ENCODE assay signal across 8 cellular contexts in genomic region chr7:73668103-73668937, GRCh38. TPM values are rescaled to one million over a fixed set of nuclear protein-coding genes. Genes with fewer than 3 reads are reported as not detected.
A peak's percentile ranks its signal among the peaks of the same experiment; 100 is the strongest.
DNase-seq lines count a peak whose midpoint lies in the region; ATAC-seq, FAIRE-seq and TF ChIP-seq lines count a peak whose summit lies in the region.

No MANE protein-coding gene starts in this region.

- H3K27me3 ChIP-seq in adipocyte (replicated peaks; ENCODE audit: control insufficient read depth, insufficient read depth, low read length) = peaks cover 5% of the 10 kb centered on the region
- no peaks in the 10 kb centered on the region; a peak in 1 of 5 replicates for H3K27me3 ChIP-seq in HepG2 (ENCODE audit: control insufficient read depth in 1 of 2, insufficient read depth in 2 of 2, low read length in 2 of 2)

- TF ChIP-seq RAD21 in HepG2 (CRISPR knock-in tag; IDR thresholded peaks at IDR 0.05) = no peak

- H3K4me2 ChIP-seq in HepG2 (ENCODE audit: low read depth, low read length) = peak overlapping the region; percentile 92

- CTCF ChIA-PET in HepG2 (lab: Yijun Ruan, JAX; ENCODE audit: low intra/inter-chr PET ratio, low total read pairs) = interaction anchor here (0.7 to 2.0 kb wide), 2 partner anchors 21 to 61 kb away, joined by 3 to 12 read pairs; no protein-coding TSS in a partner anchor

- H3K4me3 Mint-ChIP-seq in T-helper 2 cell treated with Interferon-gamma antibody and Interleukin-4, amounts not matched to agents 5 μg/mL and 100 μg/mL, for 36 hours = peak overlapping the region; percentile 61
- H3K4me3 Mint-ChIP-seq in type B pancreatic cell = peak overlapping the region; percentile 94

- peaks cover 2% of the 10 kb centered on the region for H3K9me3 Mint-ChIP-seq in T-helper 2 cell treated with Interferon-gamma antibody and Interleukin-4, amounts not matched to agents 5 μg/mL and 100 μg/mL, for 36 hours
- peaks cover 1% of the 10 kb centered on the region for H3K9me3 Mint-ChIP-seq in type B pancreatic cell

- 3% methylated on average over 18 of the region's 54 CpGs for WGBS in HepG2 (ENCODE audit: low lambda C conversion rate)

- intact Hi-C loops in HepG2 (cut with micrococcal nuclease; ENCODE audit: unreplicated experiment) = loop anchor here (5.0 kb wide), 1 partner anchor 49 kb away; the partner anchor contains the start of gene STX1A

- in situ Hi-C loops in HepG2 (cut with HindIII; ENCODE audit: extremely low pct_ligation_motif_present, low pct_unique_long_range_greater_than_20kb) = loop anchor here (5.0 kb wide), 1 partner anchor 56 kb away; no protein-coding TSS in a partner anchor

- no TSS peak for BruUV-seq in HepG2 (replicated peaks; lab: Mats Ljungman, UMichigan)

- POLR2A ChIA-PET in HepG2 (lab: Yijun Ruan, JAX) = interaction anchor here (0.8 to 2.3 kb wide), 8 partner anchors 44 to 67 kb away, joined by 3 to 13 read pairs (median 4); partner anchors contain the start of gene MLXIPL

- H3K27ac Mint-ChIP-seq in T-helper 2 cell treated with Interferon-gamma antibody and Interleukin-4, amounts not matched to agents 5 μg/mL and 100 μg/mL, for 36 hours = peak overlapping the region; percentile 55
- H3K27ac Mint-ChIP-seq in type B pancreatic cell = peak overlapping the region; percentile 81

- no peak for DNase-seq in T-helper 2 cell treated with Interferon-gamma antibody and Interleukin-4, amounts not matched to agents 5 μg/mL and 100 μg/mL, for 36 hours (ENCODE audit: low spot score)
- no peak for DNase-seq in T-helper 2 cell
- peak; percentile 43 for DNase-seq in adipocyte (ENCODE audit: low read depth)
- no peak for DNase-seq in HepG2 (ENCODE audit: low spot score)
- DNase-seq in type B pancreatic cell (ENCODE audit: extremely low spot score, unreplicated experiment) = no peak
- DNase-seq in DMS114 treated with DMSO at 0.1 percent for 48 hours (lab: John Stamatoyannopoulos, UW; ENCODE audit: unreplicated experiment) = no peak

- H3K9me3 ChIP-seq in adipocyte (ENCODE audit: control insufficient read depth, low read length) (peaks cover 3% of the 10 kb centered on the region), HepG2 (ENCODE audit: low read length) (no peaks in the 10 kb centered on the region)

- peaks cover 6% of the 10 kb centered on the region for H3K4me1 Mint-ChIP-seq in T-helper 2 cell treated with Interferon-gamma antibody and Interleukin-4, amounts not matched to agents 5 μg/mL and 100 μg/mL, for 36 hours (ENCODE audit: low read depth)
- H3K4me1 Mint-ChIP-seq in type B pancreatic cell (ENCODE audit: unreplicated experiment) = peaks cover 24% of the 10 kb centered on the region

- H2AFZ ChIP-seq in HepG2 (ENCODE audit: low read length) = no peak overlapping the region

- ATAC-seq in HG03442 (IDR thresholded peaks at IDR 0.05; ENCODE audit: unreplicated experiment) = peak; percentile 16
- ATAC-seq in HepG2 = no peak
- no peak for ATAC-seq in HG02870 (IDR thresholded peaks at IDR 0.05; ENCODE audit: unreplicated experiment)

- H3K27ac ChIP-seq in HepG2 (ENCODE audit: extremely low read length, insufficient read depth, low read length) = no peak overlapping the region

- FAIRE-seq in HepG2 (lab: Jason Lieb, UNC) = no peak

- H3K36me3 ChIP-seq in adipocyte (ENCODE audit: control insufficient read depth, insufficient read depth, low read length, severe bottlenecking) (no peaks in the 10 kb centered on the region), HepG2 (replicated peaks in 1 of 2; ENCODE audit: control insufficient read depth in 1 of 2, insufficient read depth in 2 of 2, low read length in 2 of 2) (peaks cover 0 to 2% of the 10 kb centered on the region in 2 experiments; a peak in 1 of 5 replicates)

- TF ChIP-seq EP300 in HepG2 (IDR thresholded peaks at IDR 0.05; ENCODE audit: low read depth in 2 of 2, low read length in 2 of 2) (no peak), HepG2 (CRISPR knock-in tag; IDR thresholded peaks at IDR 0.05; ENCODE audit: borderline replicate concordance) (no peak)

- TF ChIP-seq POLR2A in HepG2 (IDR thresholded peaks at IDR 0.05; ENCODE audit: insufficient read depth in 1 of 2, low read depth in 2 of 2, low read length in 2 of 2) = no peak

- peak overlapping the region; percentile 83 for H3K4me3 ChIP-seq in adipocyte (ENCODE audit: low read length)
- H3K4me3 ChIP-seq in HepG2 (replicated peaks in 1 of 3; ENCODE audit: insufficient read depth in 1 of 3, low read depth in 2 of 3, low read length in 3 of 3) = peak overlapping the region; percentile 68 to 84 (median 77)

- no peaks in the 10 kb centered on the region for H3K79me2 ChIP-seq in HepG2 (ENCODE audit: insufficient read depth, low read length)

- peak overlapping the region; percentile 84 for H3K9ac ChIP-seq in adipocyte (ENCODE audit: low read length)
- H3K9ac ChIP-seq in HepG2 (ENCODE audit: insufficient read depth, low read depth, low read length) = peak overlapping the region; percentile 70

- peaks cover 5% of the 10 kb centered on the region for H3K4me1 ChIP-seq in adipocyte (ENCODE audit: control insufficient read depth, insufficient read depth, low read length)
- peaks cover 48% of the 10 kb centered on the region for H3K4me1 ChIP-seq in HepG2 (ENCODE audit: insufficient read depth, low read length)

- peaks cover under 1% of the 10 kb centered on the region for H3K36me3 Mint-ChIP-seq in T-helper 2 cell treated with Interferon-gamma antibody and Interleukin-4, amounts not matched to agents 5 μg/mL and 100 μg/mL, for 36 hours (ENCODE audit: low read depth)
- peaks cover 6% of the 10 kb centered on the region for H3K36me3 Mint-ChIP-seq in type B pancreatic cell

- H4K20me1 ChIP-seq in HepG2 (ENCODE audit: insufficient read depth, low read length) = no peaks in the 10 kb centered on the region

- TF ChIP-seq CTCF in HepG2 (CRISPR knock-in tag; IDR thresholded peaks at IDR 0.05) = no peak
- no peak for TF ChIP-seq CTCF in type B pancreatic cell (conservative IDR thresholded peaks at IDR 0.05)

- peaks cover 47% of the 10 kb centered on the region for H3K27me3 Mint-ChIP-seq in T-helper 2 cell treated with Interferon-gamma antibody and Interleukin-4, amounts not matched to agents 5 μg/mL and 100 μg/mL, for 36 hours (ENCODE audit: low read depth)
- no peaks in the 10 kb centered on the region for H3K27me3 Mint-ChIP-seq in type B pancreatic cell

RNA-seq across cellular contexts. Expression of gene VPS37D, which starts 0.7 kb away (rescaled TPM):
- total RNA-seq in HepG2 (2016; rRNA removed; fragmentation: Illumina TruSeq; extraction: Trizol) = 4.9 and 6.3 TPM in 2 replicates
- total RNA-seq in HepG2 (2016; cell fraction: cytosol; rRNA removed; fragmentation: Illumina TruSeq; extraction: Trizol; ENCODE audit: low read depth) = 7.4 and 7.8 TPM in 2 replicates
- total RNA-seq in HepG2 (2016; cell fraction: insoluble cytoplasmic fraction; rRNA removed; fragmentation: Illumina TruSeq; extraction: Trizol) = 5.1 and 6.3 TPM in 2 replicates
- 11.3 and 11.5 TPM in 2 replicates for total RNA-seq in HepG2 (2016; cell fraction: membrane; rRNA removed; fragmentation: Illumina TruSeq; extraction: Trizol)
- 3.3 and 3.9 TPM in 2 replicates for total RNA-seq in HepG2 (2016; cell fraction: nucleus; rRNA removed; fragmentation: Illumina TruSeq; extraction: Trizol)
- 3.8 and 5.7 TPM in 2 replicates for polyA plus RNA-seq in HepG2 (2011; rRNA removed)
- 3.8 and 5.1 TPM in 2 replicates for polyA plus RNA-seq in HepG2 (2011; cell fraction: cytosol; rRNA removed)
- polyA plus RNA-seq in HepG2 (2011; cell fraction: nucleus; rRNA removed) = 11.9 and 15.2 TPM in 2 replicates
- polyA plus RNA-seq in HepG2 (2012) = 5.1 and 5.6 TPM in 2 replicates
- 5.8 and 6.7 TPM in 2 replicates for polyA plus RNA-seq in HepG2 (2016; cell fraction: cytosol; fragmentation: Illumina TruSeq; extraction: Trizol; ENCODE audit: low read depth)
- 4.4 and 4.5 TPM in 2 replicates for polyA plus RNA-seq in HepG2 (2016; cell fraction: insoluble cytoplasmic fraction; fragmentation: Illumina TruSeq; extraction: Trizol; ENCODE audit: low read depth)
- 7.2 and 7.6 TPM in 2 replicates for polyA plus RNA-seq in HepG2 (2016; cell fraction: membrane; fragmentation: Illumina TruSeq; extraction: Trizol; ENCODE audit: low read depth)
- 8.1 and 8.8 TPM in 2 replicates for polyA plus RNA-seq in HepG2 (2016; cell fraction: nucleus; fragmentation: Illumina TruSeq; extraction: Trizol; ENCODE audit: insufficient read depth, low read depth)
- polyA minus RNA-seq in HepG2 (2011; rRNA and poly(A)+ RNA removed; ENCODE audit: low replicate concordance) = 0.37 and 3.2 TPM in 2 replicates
- 2.4 and 2.6 TPM in 2 replicates for polyA minus RNA-seq in HepG2 (2011; cell fraction: cytosol; rRNA and poly(A)+ RNA removed)
- 0.90 and 1.5 TPM in 2 replicates for polyA minus RNA-seq in HepG2 (2011; cell fraction: nucleus; rRNA and poly(A)+ RNA removed)
- 3.8 and 12.9 TPM in 2 replicates for total RNA-seq in type B pancreatic cell (ENCODE audit: low replicate concordance)

RNA-seq across cellular contexts. Expression of gene DNAJC30, which starts 14.9 kb away (rescaled TPM):
- 3.0 and 3.3 TPM in 2 replicates for total RNA-seq in HepG2 (2016; rRNA removed; fragmentation: Illumina TruSeq; extraction: Trizol)
- 1.3 TPM in 2 replicates for total RNA-seq in HepG2 (2016; cell fraction: cytosol; rRNA removed; fragmentation: Illumina TruSeq; extraction: Trizol; ENCODE audit: low read depth)
- total RNA-seq in HepG2 (2016; cell fraction: insoluble cytoplasmic fraction; rRNA removed; fragmentation: Illumina TruSeq; extraction: Trizol) = 2.7 and 3.2 TPM in 2 replicates
- total RNA-seq in HepG2 (2016; cell fraction: membrane; rRNA removed; fragmentation: Illumina TruSeq; extraction: Trizol) = 2.5 and 2.7 TPM in 2 replicates
- 2.6 and 2.8 TPM in 2 replicates for total RNA-seq in HepG2 (2016; cell fraction: nucleus; rRNA removed; fragmentation: Illumina TruSeq; extraction: Trizol)
- 3.5 and 3.8 TPM in 2 replicates for polyA plus RNA-seq in HepG2 (2011; rRNA removed)
- 3.7 and 5.6 TPM in 2 replicates for polyA plus RNA-seq in HepG2 (2011; cell fraction: cytosol; rRNA removed)
- 3.5 and 4.4 TPM in 2 replicates for polyA plus RNA-seq in HepG2 (2011; cell fraction: nucleus; rRNA removed)
- 2.0 and 4.5 TPM in 2 replicates for polyA plus RNA-seq in HepG2 (2012)
- polyA plus RNA-seq in HepG2 (2016; cell fraction: cytosol; fragmentation: Illumina TruSeq; extraction: Trizol; ENCODE audit: low read depth) = 1.9 and 2.1 TPM in 2 replicates
- 7.7 and 7.8 TPM in 2 replicates for polyA plus RNA-seq in HepG2 (2016; cell fraction: insoluble cytoplasmic fraction; fragmentation: Illumina TruSeq; extraction: Trizol; ENCODE audit: low read depth)
- polyA plus RNA-seq in HepG2 (2016; cell fraction: membrane; fragmentation: Illumina TruSeq; extraction: Trizol; ENCODE audit: low read depth) = 3.1 and 3.6 TPM in 2 replicates
- 5.6 and 6.4 TPM in 2 replicates for polyA plus RNA-seq in HepG2 (2016; cell fraction: nucleus; fragmentation: Illumina TruSeq; extraction: Trizol; ENCODE audit: insufficient read depth, low read depth)
- 8.4 and 10.1 TPM in 2 replicates for polyA minus RNA-seq in HepG2 (2011; rRNA and poly(A)+ RNA removed; ENCODE audit: low replicate concordance)
- polyA minus RNA-seq in HepG2 (2011; cell fraction: cytosol; rRNA and poly(A)+ RNA removed) = 2.0 and 3.3 TPM in 2 replicates
- 7.7 and 9.3 TPM in 2 replicates for polyA minus RNA-seq in HepG2 (2011; cell fraction: nucleus; rRNA and poly(A)+ RNA removed)
- total RNA-seq in type B pancreatic cell (ENCODE audit: low replicate concordance) = 14.7 and 15.0 TPM in 2 replicates

RNA-seq across cellular contexts. Expression of gene BUD23, which starts 15.1 kb away (rescaled TPM):
- 37.5 and 47.5 TPM in 2 replicates for total RNA-seq in HepG2 (2016; rRNA removed; fragmentation: Illumina TruSeq; extraction: Trizol)
- total RNA-seq in HepG2 (2016; cell fraction: cytosol; rRNA removed; fragmentation: Illumina TruSeq; extraction: Trizol; ENCODE audit: low read depth) = 25.0 and 27.0 TPM in 2 replicates
- 37.7 and 52.7 TPM in 2 replicates for total RNA-seq in HepG2 (2016; cell fraction: insoluble cytoplasmic fraction; rRNA removed; fragmentation: Illumina TruSeq; extraction: Trizol)
- 22.7 and 27.6 TPM in 2 replicates for total RNA-seq in HepG2 (2016; cell fraction: membrane; rRNA removed; fragmentation: Illumina TruSeq; extraction: Trizol)
- total RNA-seq in HepG2 (2016; cell fraction: nucleus; rRNA removed; fragmentation: Illumina TruSeq; extraction: Trizol) = 36.5 and 38.0 TPM in 2 replicates
- 50.3 and 54.5 TPM in 2 replicates for polyA plus RNA-seq in HepG2 (2011; rRNA removed)
- polyA plus RNA-seq in HepG2 (2011; cell fraction: cytosol; rRNA removed) = 57.5 and 59.3 TPM in 2 replicates
- 61.1 and 71.4 TPM in 2 replicates for polyA plus RNA-seq in HepG2 (2011; cell fraction: nucleus; rRNA removed)
- 39.8 and 49.3 TPM in 2 replicates for polyA plus RNA-seq in HepG2 (2012)
- 23.2 and 24.2 TPM in 2 replicates for polyA plus RNA-seq in HepG2 (2016; cell fraction: cytosol; fragmentation: Illumina TruSeq; extraction: Trizol; ENCODE audit: low read depth)
- 54.9 and 56.3 TPM in 2 replicates for polyA plus RNA-seq in HepG2 (2016; cell fraction: insoluble cytoplasmic fraction; fragmentation: Illumina TruSeq; extraction: Trizol; ENCODE audit: low read depth)
- polyA plus RNA-seq in HepG2 (2016; cell fraction: membrane; fragmentation: Illumina TruSeq; extraction: Trizol; ENCODE audit: low read depth) = 27.2 and 30.8 TPM in 2 replicates
- 97.8 and 98.1 TPM in 2 replicates for polyA plus RNA-seq in HepG2 (2016; cell fraction: nucleus; fragmentation: Illumina TruSeq; extraction: Trizol; ENCODE audit: insufficient read depth, low read depth)
- polyA minus RNA-seq in HepG2 (2011; rRNA and poly(A)+ RNA removed; ENCODE audit: low replicate concordance) = 20.0 and 77.8 TPM in 2 replicates
- polyA minus RNA-seq in HepG2 (2011; cell fraction: cytosol; rRNA and poly(A)+ RNA removed) = 9.4 and 16.6 TPM in 2 replicates
- 14.7 and 15.2 TPM in 2 replicates for polyA minus RNA-seq in HepG2 (2011; cell fraction: nucleus; rRNA and poly(A)+ RNA removed)
- total RNA-seq in type B pancreatic cell (ENCODE audit: low replicate concordance) = 65.8 and 68.4 TPM in 2 replicates

RNA-seq across cellular contexts. Expression of gene MLXIPL, which starts 44.0 kb away (rescaled TPM):
- 17.2 and 51.6 TPM in 2 replicates for total RNA-seq in HepG2 (2016; rRNA removed; fragmentation: Illumina TruSeq; extraction: Trizol)
- 27.0 and 29.0 TPM in 2 replicates for total RNA-seq in HepG2 (2016; cell fraction: cytosol; rRNA removed; fragmentation: Illumina TruSeq; extraction: Trizol; ENCODE audit: low read depth)
- 18.9 and 53.8 TPM in 2 replicates for total RNA-seq in HepG2 (2016; cell fraction: insoluble cytoplasmic fraction; rRNA removed; fragmentation: Illumina TruSeq; extraction: Trizol)
- 21.9 and 22.1 TPM in 2 replicates for total RNA-seq in HepG2 (2016; cell fraction: membrane; rRNA removed; fragmentation: Illumina TruSeq; extraction: Trizol)
- 81.2 and 99.5 TPM in 2 replicates for total RNA-seq in HepG2 (2016; cell fraction: nucleus; rRNA removed; fragmentation: Illumina TruSeq; extraction: Trizol)
- polyA plus RNA-seq in HepG2 (2011; rRNA removed) = 60.1 and 66.2 TPM in 2 replicates
- polyA plus RNA-seq in HepG2 (2011; cell fraction: cytosol; rRNA removed) = 5.9 and 8.8 TPM in 2 replicates
- 568 and 629 TPM in 2 replicates for polyA plus RNA-seq in HepG2 (2011; cell fraction: nucleus; rRNA removed)
- polyA plus RNA-seq in HepG2 (2012) = 128 and 152 TPM in 2 replicates
- 6.4 and 8.2 TPM in 2 replicates for polyA plus RNA-seq in HepG2 (2016; cell fraction: cytosol; fragmentation: Illumina TruSeq; extraction: Trizol; ENCODE audit: low read depth)
- polyA plus RNA-seq in HepG2 (2016; cell fraction: insoluble cytoplasmic fraction; fragmentation: Illumina TruSeq; extraction: Trizol; ENCODE audit: low read depth) = 30.7 and 38.6 TPM in 2 replicates
- 8.2 and 12.6 TPM in 2 replicates for polyA plus RNA-seq in HepG2 (2016; cell fraction: membrane; fragmentation: Illumina TruSeq; extraction: Trizol; ENCODE audit: low read depth)
- polyA plus RNA-seq in HepG2 (2016; cell fraction: nucleus; fragmentation: Illumina TruSeq; extraction: Trizol; ENCODE audit: insufficient read depth, low read depth) = 647 and 722 TPM in 2 replicates
- 6.4 and 30.3 TPM in 2 replicates for polyA minus RNA-seq in HepG2 (2011; rRNA and poly(A)+ RNA removed; ENCODE audit: low replicate concordance)
- polyA minus RNA-seq in HepG2 (2011; cell fraction: cytosol; rRNA and poly(A)+ RNA removed) = 11.7 and 11.8 TPM in 2 replicates
- 59.6 and 87.7 TPM in 2 replicates for polyA minus RNA-seq in HepG2 (2011; cell fraction: nucleus; rRNA and poly(A)+ RNA removed)
- total RNA-seq in type B pancreatic cell (ENCODE audit: low replicate concordance) = 27.8 and 35.6 TPM in 2 replicates

RNA-seq across cellular contexts. Expression of gene STX1A, which starts 51.1 kb away (rescaled TPM):
- total RNA-seq in HepG2 (2016; rRNA removed; fragmentation: Illumina TruSeq; extraction: Trizol) (2.9 and 6.1 TPM in 2 replicates), type B pancreatic cell (ENCODE audit: low replicate concordance) (27.3 and 35.1 TPM in 2 replicates)
- total RNA-seq in HepG2 (2016; cell fraction: cytosol; rRNA removed; fragmentation: Illumina TruSeq; extraction: Trizol; ENCODE audit: low read depth) = 1.3 and 1.8 TPM in 2 replicates
- 3.3 and 5.7 TPM in 2 replicates for total RNA-seq in HepG2 (2016; cell fraction: insoluble cytoplasmic fraction; rRNA removed; fragmentation: Illumina TruSeq; extraction: Trizol)
- total RNA-seq in HepG2 (2016; cell fraction: membrane; rRNA removed; fragmentation: Illumina TruSeq; extraction: Trizol) = 2.4 and 4.1 TPM in 2 replicates
- total RNA-seq in HepG2 (2016; cell fraction: nucleus; rRNA removed; fragmentation: Illumina TruSeq; extraction: Trizol) = 6.6 and 10.3 TPM in 2 replicates
- polyA plus RNA-seq in HepG2 (2011; rRNA removed) = 12.2 and 14.8 TPM in 2 replicates
- 5.3 and 6.0 TPM in 2 replicates for polyA plus RNA-seq in HepG2 (2011; cell fraction: cytosol; rRNA removed)
- polyA plus RNA-seq in HepG2 (2011; cell fraction: nucleus; rRNA removed) = 75.2 and 75.4 TPM in 2 replicates
- 8.5 and 18.8 TPM in 2 replicates for polyA plus RNA-seq in HepG2 (2012)
- 0.94 and 1.4 TPM in 2 replicates for polyA plus RNA-seq in HepG2 (2016; cell fraction: cytosol; fragmentation: Illumina TruSeq; extraction: Trizol; ENCODE audit: low read depth)
- 3.1 and 4.5 TPM in 2 replicates for polyA plus RNA-seq in HepG2 (2016; cell fraction: insoluble cytoplasmic fraction; fragmentation: Illumina TruSeq; extraction: Trizol; ENCODE audit: low read depth)
- polyA plus RNA-seq in HepG2 (2016; cell fraction: membrane; fragmentation: Illumina TruSeq; extraction: Trizol; ENCODE audit: low read depth) = 2.3 and 2.5 TPM in 2 replicates
- 26.8 and 37.4 TPM in 2 replicates for polyA plus RNA-seq in HepG2 (2016; cell fraction: nucleus; fragmentation: Illumina TruSeq; extraction: Trizol; ENCODE audit: insufficient read depth, low read depth)
- polyA minus RNA-seq in HepG2 (2011; rRNA and poly(A)+ RNA removed; ENCODE audit: low replicate concordance) = 5.2 and 10.7 TPM in 2 replicates
- polyA minus RNA-seq in HepG2 (2011; cell fraction: cytosol; rRNA and poly(A)+ RNA removed) = 1.7 and 3.1 TPM in 2 replicates
- polyA minus RNA-seq in HepG2 (2011; cell fraction: nucleus; rRNA and poly(A)+ RNA removed) = 12.8 and 13.4 TPM in 2 replicates
